In genomic region chr5:38208782-38209378, GRCh38 we compare ENCODE assay signal across 8 cellular contexts. TPM values are rescaled to one million over a fixed set of nuclear protein-coding genes. Genes with fewer than 3 reads are reported as not detected.
A peak's percentile ranks its signal among the peaks of the same experiment; 100 is the strongest.
DNase-seq lines count a peak whose midpoint lies in the region; ATAC-seq, FAIRE-seq and TF ChIP-seq lines count a peak whose summit lies in the region.

No MANE protein-coding gene starts in this region.

- DNase-seq in NCI-H226 (peak; percentile 41), cerebellar cortex (ENCODE audit: low spot score) (peak; percentile 44), myocyte (ENCODE audit: low read depth) (peak; percentile 40)
- no peak for DNase-seq in effector CD8-positive, alpha-beta T cell (lab: John Stamatoyannopoulos, UW)

- peak; percentile 56 for FAIRE-seq in A204.1 (lab: Jason Lieb, UNC)

- ATAC-seq in GM19395 (IDR thresholded peaks at IDR 0.05; ENCODE audit: unreplicated experiment) (no peak), GM18861 (IDR thresholded peaks at IDR 0.05; ENCODE audit: unreplicated experiment) (no peak)

- peak; percentile 42; the same call in 1 of the 3 replicates for TF ChIP-seq CTCF in GM12872 (IDR thresholded peaks at IDR 0.05; ENCODE audit: insufficient read depth, low read depth, low read length)

RNA-seq across cellular contexts. Expression of gene EGFLAM, which starts 49.5 kb away (rescaled TPM):
- total RNA-seq in myocyte, result 19.7 and 19.9 TPM in 2 replicates
- 47.1 TPM for polyA plus RNA-seq in myocyte (2012)
